ENCODE assay signal across 25 cellular contexts in genomic region chr5:14254686-14255085, GRCh38.
DNase-seq lines count a peak whose midpoint lies in the region; ATAC-seq, FAIRE-seq and TF ChIP-seq lines count a peak whose summit lies in the region.
"Had no signal": no experiment of that assay in that cellular context is flagged by ENCODE, and none has a peak within 500 bp of the region (broad histone marks: within the 10 kb centered on the region; RNA-seq: fewer than 3 reads in every experiment).

No MANE protein-coding gene starts in this region.

- peak overlapping the region; percentile 20 for H3K4me2 ChIP-seq in endothelial cell of umbilical vein (ENCODE audit: insufficient read depth, low read length)
- H3K4me2 ChIP-seq in smooth muscle cell = no peak overlapping the region
- H3K4me2 ChIP-seq: BLaER1 had no signal

- H3K27me3 ChIP-seq in right cardiac atrium (ENCODE audit: control insufficient read depth, insufficient read depth) = no peaks in the 10 kb centered on the region
- no peaks in the 10 kb centered on the region for H3K27me3 ChIP-seq in right atrium auricular region
- no peaks in the 10 kb centered on the region for H3K27me3 ChIP-seq in endothelial cell of umbilical vein (ENCODE audit: control insufficient read depth in 2 of 2, insufficient read depth in 2 of 2, low read length in 2 of 2)
- H3K27me3 ChIP-seq in psoas muscle (ENCODE audit: insufficient read depth in 3 of 3, low read length in 2 of 3) = no peaks in the 10 kb centered on the region
- no peaks in the 10 kb centered on the region for H3K27me3 ChIP-seq in thoracic aorta (replicated peaks; ENCODE audit: insufficient read depth)
- H3K27me3 ChIP-seq in smooth muscle cell (ENCODE audit: low read depth) = no peaks in the 10 kb centered on the region
- H3K27me3 ChIP-seq: BLaER1, SJSA1 had no signal

- DNase-seq in right cardiac atrium (no peak), right atrium auricular region (ENCODE audit: low spot score) (no peak), endothelial cell of umbilical vein (ENCODE audit: low read depth, low spot score) (peak; percentile 77), psoas muscle (no peak), thoracic aorta (ENCODE audit: low spot score) (no peak), H4 (ENCODE audit: low spot score) (no peak), smooth muscle cell (lab: John Stamatoyannopoulos, UW; ENCODE audit: unreplicated experiment) (no peak)
- DNase-seq: CD4-positive, CD25-positive, alpha-beta regulatory T cell; GOT3; Karpas-422; NCI-H1092 treated with DMSO at 0.1 percent for 48 hours; NCI-H1436; NCI-H187 treated with DMSO at 0.1 percent for 48 hours; NCI-H446 treated with DMSO at 0.1 percent for 48 hours; NCI-H526; NCI-H82; NK-92 treated with Interleukin-12 subunit alpha and Interleukin-12 subunit beta, amount 100 ng/mL, for 24 hours; PC-3 had no signal

- BruUV-seq in endothelial cell of umbilical vein (replicated peaks; lab: Mats Ljungman, UMichigan) = no TSS peak

- peak; percentile 80 for FAIRE-seq in endothelial cell of umbilical vein (lab: Jason Lieb, UNC)
- FAIRE-seq: A204.1, D721Med had no signal

- WGBS in right cardiac atrium = 68% methylated on average over 2 of the region's 2 CpGs
- 83 to 91% (median 90%) methylated on average over 2 of the region's 2 CpGs for WGBS in psoas muscle, 3 donors
- 97% methylated on average over 2 of the region's 2 CpGs for WGBS in smooth muscle cell (ENCODE audit: low lambda C conversion rate)

- dilution Hi-C loops in endothelial cell of umbilical vein (cut with MboI; ENCODE audit: extremely low pct_ligation_motif_present, low sequenced_read_pairs) = loop anchor here (25.0 kb wide), 1 partner anchor 117 kb away; the partner anchor contains the start of gene TRIO

- H3K36me3 ChIP-seq in right atrium auricular region (no peaks in the 10 kb centered on the region), endothelial cell of umbilical vein (ENCODE audit: control insufficient read depth in 2 of 2, extremely low read depth in 1 of 2, insufficient read depth in 2 of 2, low read length in 2 of 2) (no peaks in the 10 kb centered on the region), psoas muscle (ENCODE audit: insufficient read depth in 1 of 2, low read depth in 1 of 2) (no peaks in the 10 kb centered on the region), thoracic aorta (no peaks in the 10 kb centered on the region), smooth muscle cell (ENCODE audit: low read depth) (no peaks in the 10 kb centered on the region)

- H3K27ac ChIP-seq in right cardiac atrium (ENCODE audit: low read length) (peak overlapping the region; percentile 85), right atrium auricular region (peak overlapping the region in 1 of 2 donors; percentile 37), endothelial cell of umbilical vein (ENCODE audit: insufficient read depth, low read depth, low read length) (peak overlapping the region; percentile 19), psoas muscle (peak overlapping the region; percentile 34), thoracic aorta (peak overlapping the region; percentile 30 to 50), smooth muscle cell (ENCODE audit: low read depth) (no peak overlapping the region)
- H3K27ac ChIP-seq: BLaER1, SJSA1 had no signal

- H3K9me3 ChIP-seq in right cardiac atrium (ENCODE audit: control insufficient read depth, low read length) (peaks cover 3% of the 10 kb centered on the region), right atrium auricular region (no peaks in the 10 kb centered on the region), endothelial cell of umbilical vein (replicated peaks; ENCODE audit: control insufficient read depth, insufficient read depth, low read length) (no peaks in the 10 kb centered on the region), psoas muscle (peaks cover 11% of the 10 kb centered on the region), thoracic aorta (no peaks in the 10 kb centered on the region), smooth muscle cell (replicated peaks; ENCODE audit: low read depth) (no peaks in the 10 kb centered on the region)
- H3K9me3 ChIP-seq: SJSA1 had no signal

- H3K4me1 ChIP-seq in right cardiac atrium (ENCODE audit: control insufficient read depth, insufficient read depth, low read length) (peaks cover 18% of the 10 kb centered on the region), right atrium auricular region (peaks cover 0 to 52% of the 10 kb centered on the region in 2 donors), endothelial cell of umbilical vein (ENCODE audit: control insufficient read depth, extremely low read depth, insufficient read depth, low read length) (peaks cover 37% of the 10 kb centered on the region), psoas muscle (peaks cover 49% of the 10 kb centered on the region), thoracic aorta (ENCODE audit: control insufficient read depth in 1 of 2, low read depth in 2 of 2) (peaks cover 51 to 87% of the 10 kb centered on the region in 2 donors), smooth muscle cell (ENCODE audit: low read depth) (peaks cover 23% of the 10 kb centered on the region)

- TF ChIP-seq POLR2A in endothelial cell of umbilical vein (IDR thresholded peaks at IDR 0.05; ENCODE audit: low read depth, low read length) = no peak

- no peak for TF ChIP-seq CTCF in right atrium auricular region (IDR thresholded peaks at IDR 0.05)
- no peak for TF ChIP-seq CTCF in endothelial cell of umbilical vein (IDR thresholded peaks at IDR 0.05; ENCODE audit: extremely low read depth in 1 of 2, insufficient read depth in 1 of 2, low read depth in 1 of 2, low read length in 2 of 2)
- TF ChIP-seq CTCF in psoas muscle (IDR thresholded peaks at IDR 0.05) = no peak
- TF ChIP-seq CTCF in thoracic aorta (IDR thresholded peaks at IDR 0.05) = no peak
- no peak for TF ChIP-seq CTCF in smooth muscle cell (IDR thresholded peaks at IDR 0.05; ENCODE audit: borderline replicate concordance, insufficient read depth, poor library complexity, severe bottlenecking)

- no peaks in the 10 kb centered on the region for H3K9me1 ChIP-seq in endothelial cell of umbilical vein (replicated peaks; ENCODE audit: control insufficient read depth, extremely low read depth, insufficient read depth, low read length)

- H3K79me2 ChIP-seq in endothelial cell of umbilical vein (ENCODE audit: control insufficient read depth, insufficient read depth, low read length) (peaks cover 100% of the 10 kb centered on the region), smooth muscle cell (ENCODE audit: low read depth) (peaks cover 100% of the 10 kb centered on the region)

- H2AFZ ChIP-seq in endothelial cell of umbilical vein (ENCODE audit: low read depth, low read length) = no peak overlapping the region
- H2AFZ ChIP-seq in smooth muscle cell (ENCODE audit: low read depth) = no peak overlapping the region

- CTCF ChIA-PET in endothelial cell of umbilical vein (lab: Charles Lee) = no interaction called here

- intact Hi-C loops in right cardiac atrium (cut with DNase I) (loop anchor here in 1 of 4 donors (10.0 kb wide), 1 partner anchor 110 kb away; the partner anchor contains the start of gene TRIO), endothelial cell of umbilical vein (cut with micrococcal nuclease) (loop anchor here (2.0 kb wide), 1 partner anchor 14 kb away; no protein-coding TSS in a partner anchor), psoas muscle (cut with DNase I) (no loop called here)

- no peaks in the 10 kb centered on the region for H3F3A ChIP-seq in smooth muscle cell (ENCODE audit: low read depth)

- ATAC-seq in right cardiac atrium (peak in 1 of 2 donors; percentile 50), psoas muscle (no peak), thoracic aorta (ENCODE audit: insufficient number of reproducible peaks, low FRiP score, low read depth) (no peak), HG02588 (IDR thresholded peaks at IDR 0.05; ENCODE audit: unreplicated experiment) (no peak)
- ATAC-seq: HCT116, PC-3, Right ventricle myocardium inferior had no signal

- H3K4me3 ChIP-seq in right cardiac atrium (ENCODE audit: low read length) (no peak overlapping the region), right atrium auricular region (no peak overlapping the region), endothelial cell of umbilical vein (replicated peaks in 1 of 3; ENCODE audit: insufficient read depth in 1 of 3, low read depth in 1 of 3, low read length in 3 of 3) (peak overlapping the region in 1 of 3 experiments; percentile 9), psoas muscle (no peak overlapping the region), thoracic aorta (no peak overlapping the region), smooth muscle cell (no peak overlapping the region)
- H3K4me3 ChIP-seq: BLaER1, SJSA1 had no signal

- H3K9ac ChIP-seq in endothelial cell of umbilical vein (replicated peaks; ENCODE audit: extremely low read depth, insufficient read depth, low read length) (no peak overlapping the region), smooth muscle cell (ENCODE audit: low read depth) (no peak overlapping the region)
- H3K9ac ChIP-seq: BLaER1 had no signal

- POLR2A ChIA-PET in endothelial cell of umbilical vein (lab: Charles Lee) = no interaction called here

- H4K20me1 ChIP-seq in endothelial cell of umbilical vein (replicated peaks; ENCODE audit: control insufficient read depth, extremely low read depth, insufficient read depth, low read length) = no peaks in the 10 kb centered on the region
- H4K20me1 ChIP-seq in smooth muscle cell (ENCODE audit: low read depth) = peaks cover 96% of the 10 kb centered on the region

TF ChIP-seq in endothelial cell of umbilical vein, 7 proteins besides CTCF, POLR2A, EP300 and RAD21:
- TF ChIP-seq GATA2 (IDR thresholded peaks at IDR 0.05; ENCODE audit: insufficient read depth, insufficient read length, low read depth, low read length) (no peak), FOS (IDR thresholded peaks at IDR 0.05; ENCODE audit: borderline replicate concordance, insufficient read depth, low read length) (no peak), MYC (IDR thresholded peaks at IDR 0.05; ENCODE audit: low read depth, low read length) (no peak), POLR2AphosphoS5 (IDR thresholded peaks at IDR 0.05; ENCODE audit: insufficient read depth, low read depth, low read length) (no peak), EZH2 (IDR thresholded peaks at IDR 0.05; ENCODE audit: borderline replicate concordance, low read depth, low read length, severe bottlenecking) (no peak), JUN (IDR thresholded peaks at IDR 0.05; ENCODE audit: borderline replicate concordance, insufficient read depth, insufficient read length, low read depth) (no peak)
- TF ChIP-seq, protein P1, sequence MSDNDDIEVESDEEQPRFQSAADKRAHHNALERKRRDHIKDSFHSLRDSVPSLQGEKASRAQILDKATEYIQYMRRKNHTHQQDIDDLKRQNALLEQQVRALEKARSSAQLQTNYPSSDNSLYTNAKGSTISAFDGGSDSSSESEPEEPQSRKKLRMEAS (IDR thresholded peaks at IDR 0.05; ENCODE audit: insufficient read depth, insufficient read length) = no peak
